In the genomic region with DNA sequence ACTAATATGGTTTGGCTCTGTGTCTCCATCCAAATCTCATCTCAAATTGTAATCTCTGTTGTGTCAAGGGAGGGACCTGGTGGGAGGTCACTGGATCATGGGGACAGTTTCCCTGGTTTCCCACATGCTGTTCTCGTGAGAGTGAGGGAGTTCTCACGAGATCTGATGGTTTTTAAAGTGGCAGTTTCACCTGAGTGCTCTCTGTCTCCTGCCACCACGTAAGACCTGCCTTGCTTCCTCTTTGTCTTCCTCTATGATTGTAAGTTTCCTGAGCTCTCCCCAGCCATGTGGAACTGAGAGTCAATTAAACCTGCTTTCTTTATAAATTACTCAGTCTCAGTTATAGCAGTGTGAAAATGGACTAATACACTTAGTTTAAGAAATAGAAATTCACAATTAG, we compare ENCODE assay signal across 1 cellular context.
TF ChIP-seq lines count a peak whose summit lies in the region.

No MANE protein-coding gene starts in this region.

TF ChIP-seq in GM12878, 131 proteins besides CTCF, POLR2A, EP300 and RAD21 (continued from another document):
- TF ChIP-seq, protein P1, sequence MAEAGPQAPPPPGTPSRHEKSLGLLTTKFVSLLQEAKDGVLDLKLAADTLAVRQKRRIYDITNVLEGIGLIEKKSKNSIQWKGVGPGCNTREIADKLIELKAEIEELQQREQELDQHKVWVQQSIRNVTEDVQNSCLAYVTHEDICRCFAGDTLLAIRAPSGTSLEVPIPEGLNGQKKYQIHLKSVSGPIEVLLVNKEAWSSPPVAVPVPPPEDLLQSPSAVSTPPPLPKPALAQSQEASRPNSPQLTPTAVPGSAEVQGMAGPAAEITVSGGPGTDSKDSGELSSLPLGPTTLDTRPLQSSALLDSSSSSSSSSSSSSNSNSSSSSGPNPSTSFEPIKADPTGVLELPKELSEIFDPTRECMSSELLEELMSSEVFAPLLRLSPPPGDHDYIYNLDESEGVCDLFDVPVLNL (IDR thresholded peaks at IDR 0.05; ENCODE audit: low read depth, low read length) = no peak
- TF ChIP-seq BRCA1 (IDR thresholded peaks at IDR 0.05; ENCODE audit: low read depth, low read length) (peak; percentile 74), IKZF2 (IDR thresholded peaks at IDR 0.05) (peak; percentile 84), TBL1XR1 (IDR thresholded peaks at IDR 0.05; ENCODE audit: low read depth, low read length) (no peak), PML (IDR thresholded peaks at IDR 0.05; ENCODE audit: low read length) (no peak), SMAD5 (IDR thresholded peaks at IDR 0.05; ENCODE audit: low read depth) (no peak), NFXL1 (IDR thresholded peaks at IDR 0.05; ENCODE audit: borderline replicate concordance) (no peak), SUPT20H (IDR thresholded peaks at IDR 0.05; ENCODE audit: borderline replicate concordance, control insufficient read depth, low read depth, low read length) (no peak), POLR2AphosphoS2 (IDR thresholded peaks at IDR 0.05; ENCODE audit: low read depth, low read length) (no peak), HCFC1 (IDR thresholded peaks at IDR 0.05; ENCODE audit: low read length) (no peak), CBX3 (IDR thresholded peaks at IDR 0.05; ENCODE audit: borderline replicate concordance, low read depth) (no peak), MEF2B (IDR thresholded peaks at IDR 0.05; ENCODE audit: partially characterized antibody, poor library complexity, severe bottlenecking) (peak; percentile 43), GATAD2B (conservative IDR thresholded peaks at IDR 0.05; ENCODE audit: low read depth) (no peak), PAX5 (IDR thresholded peaks at IDR 0.05; ENCODE audit: borderline replicate concordance, low read depth, low read length) (peak; percentile 80; the same call in 1 of the 2 replicates), FOXM1 (IDR thresholded peaks at IDR 0.05; ENCODE audit: low read depth, low read length) (no peak; the same call in 1 of the 2 replicates), EGR1 (IDR thresholded peaks at IDR 0.05; ENCODE audit: borderline replicate concordance in 1 of 2, low read depth in 2 of 2, low read length in 2 of 2) (no peak), RFX5 (IDR thresholded peaks at IDR 0.05; ENCODE audit: low read depth, low read length) (no peak), MYC (IDR thresholded peaks at IDR 0.05; ENCODE audit: insufficient read depth, insufficient read length, insufficient replicate concordance, low read length, severe bottlenecking) (no peak), ZSCAN29 (IDR thresholded peaks at IDR 0.05) (no peak)
- TF ChIP-seq, protein P2, sequence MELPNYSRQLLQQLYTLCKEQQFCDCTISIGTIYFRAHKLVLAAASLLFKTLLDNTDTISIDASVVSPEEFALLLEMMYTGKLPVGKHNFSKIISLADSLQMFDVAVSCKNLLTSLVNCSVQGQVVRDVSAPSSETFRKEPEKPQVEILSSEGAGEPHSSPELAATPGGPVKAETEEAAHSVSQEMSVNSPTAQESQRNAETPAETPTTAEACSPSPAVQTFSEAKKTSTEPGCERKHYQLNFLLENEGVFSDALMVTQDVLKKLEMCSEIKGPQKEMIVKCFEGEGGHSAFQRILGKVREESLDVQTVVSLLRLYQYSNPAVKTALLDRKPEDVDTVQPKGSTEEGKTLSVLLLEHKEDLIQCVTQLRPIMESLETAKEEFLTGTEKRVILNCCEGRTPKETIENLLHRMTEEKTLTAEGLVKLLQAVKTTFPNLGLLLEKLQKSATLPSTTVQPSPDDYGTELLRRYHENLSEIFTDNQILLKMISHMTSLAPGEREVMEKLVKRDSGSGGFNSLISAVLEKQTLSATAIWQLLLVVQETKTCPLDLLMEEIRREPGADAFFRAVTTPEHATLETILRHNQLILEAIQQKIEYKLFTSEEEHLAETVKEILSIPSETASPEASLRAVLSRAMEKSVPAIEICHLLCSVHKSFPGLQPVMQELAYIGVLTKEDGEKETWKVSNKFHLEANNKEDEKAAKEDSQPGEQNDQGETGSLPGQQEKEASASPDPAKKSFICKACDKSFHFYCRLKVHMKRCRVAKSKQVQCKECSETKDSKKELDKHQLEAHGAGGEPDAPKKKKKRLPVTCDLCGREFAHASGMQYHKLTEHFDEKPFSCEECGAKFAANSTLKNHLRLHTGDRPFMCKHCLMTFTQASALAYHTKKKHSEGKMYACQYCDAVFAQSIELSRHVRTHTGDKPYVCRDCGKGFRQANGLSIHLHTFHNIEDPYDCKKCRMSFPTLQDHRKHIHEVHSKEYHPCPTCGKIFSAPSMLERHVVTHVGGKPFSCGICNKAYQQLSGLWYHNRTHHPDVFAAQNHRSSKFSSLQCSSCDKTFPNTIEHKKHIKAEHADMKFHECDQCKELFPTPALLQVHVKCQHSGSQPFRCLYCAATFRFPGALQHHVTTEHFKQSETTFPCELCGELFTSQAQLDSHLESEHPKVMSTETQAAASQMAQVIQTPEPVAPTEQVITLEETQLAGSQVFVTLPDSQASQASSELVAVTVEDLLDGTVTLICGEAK (IDR thresholded peaks at IDR 0.05; ENCODE audit: borderline replicate concordance) = no peak
- TF ChIP-seq, protein P3, sequence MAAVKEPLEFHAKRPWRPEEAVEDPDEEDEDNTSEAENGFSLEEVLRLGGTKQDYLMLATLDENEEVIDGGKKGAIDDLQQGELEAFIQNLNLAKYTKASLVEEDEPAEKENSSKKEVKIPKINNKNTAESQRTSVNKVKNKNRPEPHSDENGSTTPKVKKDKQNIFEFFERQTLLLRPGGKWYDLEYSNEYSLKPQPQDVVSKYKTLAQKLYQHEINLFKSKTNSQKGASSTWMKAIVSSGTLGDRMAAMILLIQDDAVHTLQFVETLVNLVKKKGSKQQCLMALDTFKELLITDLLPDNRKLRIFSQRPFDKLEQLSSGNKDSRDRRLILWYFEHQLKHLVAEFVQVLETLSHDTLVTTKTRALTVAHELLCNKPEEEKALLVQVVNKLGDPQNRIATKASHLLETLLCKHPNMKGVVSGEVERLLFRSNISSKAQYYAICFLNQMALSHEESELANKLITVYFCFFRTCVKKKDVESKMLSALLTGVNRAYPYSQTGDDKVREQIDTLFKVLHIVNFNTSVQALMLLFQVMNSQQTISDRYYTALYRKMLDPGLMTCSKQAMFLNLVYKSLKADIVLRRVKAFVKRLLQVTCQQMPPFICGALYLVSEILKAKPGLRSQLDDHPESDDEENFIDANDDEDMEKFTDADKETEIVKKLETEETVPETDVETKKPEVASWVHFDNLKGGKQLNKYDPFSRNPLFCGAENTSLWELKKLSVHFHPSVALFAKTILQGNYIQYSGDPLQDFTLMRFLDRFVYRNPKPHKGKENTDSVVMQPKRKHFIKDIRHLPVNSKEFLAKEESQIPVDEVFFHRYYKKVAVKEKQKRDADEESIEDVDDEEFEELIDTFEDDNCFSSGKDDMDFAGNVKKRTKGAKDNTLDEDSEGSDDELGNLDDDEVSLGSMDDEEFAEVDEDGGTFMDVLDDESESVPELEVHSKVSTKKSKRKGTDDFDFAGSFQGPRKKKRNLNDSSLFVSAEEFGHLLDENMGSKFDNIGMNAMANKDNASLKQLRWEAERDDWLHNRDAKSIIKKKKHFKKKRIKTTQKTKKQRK (IDR thresholded peaks at IDR 0.05; ENCODE audit: low read depth, low read length) = no peak
- TF ChIP-seq, protein P4, sequence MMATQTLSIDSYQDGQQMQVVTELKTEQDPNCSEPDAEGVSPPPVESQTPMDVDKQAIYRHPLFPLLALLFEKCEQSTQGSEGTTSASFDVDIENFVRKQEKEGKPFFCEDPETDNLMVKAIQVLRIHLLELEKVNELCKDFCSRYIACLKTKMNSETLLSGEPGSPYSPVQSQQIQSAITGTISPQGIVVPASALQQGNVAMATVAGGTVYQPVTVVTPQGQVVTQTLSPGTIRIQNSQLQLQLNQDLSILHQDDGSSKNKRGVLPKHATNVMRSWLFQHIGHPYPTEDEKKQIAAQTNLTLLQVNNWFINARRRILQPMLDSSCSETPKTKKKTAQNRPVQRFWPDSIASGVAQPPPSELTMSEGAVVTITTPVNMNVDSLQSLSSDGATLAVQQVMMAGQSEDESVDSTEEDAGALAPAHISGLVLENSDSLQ (IDR thresholded peaks at IDR 0.05) = peak; percentile 33; the same call in 1 of the 2 replicates
- TF ChIP-seq, protein P5, sequence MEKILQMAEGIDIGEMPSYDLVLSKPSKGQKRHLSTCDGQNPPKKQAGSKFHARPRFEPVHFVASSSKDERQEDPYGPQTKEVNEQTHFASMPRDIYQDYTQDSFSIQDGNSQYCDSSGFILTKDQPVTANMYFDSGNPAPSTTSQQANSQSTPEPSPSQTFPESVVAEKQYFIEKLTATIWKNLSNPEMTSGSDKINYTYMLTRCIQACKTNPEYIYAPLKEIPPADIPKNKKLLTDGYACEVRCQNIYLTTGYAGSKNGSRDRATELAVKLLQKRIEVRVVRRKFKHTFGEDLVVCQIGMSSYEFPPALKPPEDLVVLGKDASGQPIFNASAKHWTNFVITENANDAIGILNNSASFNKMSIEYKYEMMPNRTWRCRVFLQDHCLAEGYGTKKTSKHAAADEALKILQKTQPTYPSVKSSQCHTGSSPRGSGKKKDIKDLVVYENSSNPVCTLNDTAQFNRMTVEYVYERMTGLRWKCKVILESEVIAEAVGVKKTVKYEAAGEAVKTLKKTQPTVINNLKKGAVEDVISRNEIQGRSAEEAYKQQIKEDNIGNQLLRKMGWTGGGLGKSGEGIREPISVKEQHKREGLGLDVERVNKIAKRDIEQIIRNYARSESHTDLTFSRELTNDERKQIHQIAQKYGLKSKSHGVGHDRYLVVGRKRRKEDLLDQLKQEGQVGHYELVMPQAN (conservative IDR thresholded peaks at IDR 0.05) = no peak
- TF ChIP-seq, protein P6, sequence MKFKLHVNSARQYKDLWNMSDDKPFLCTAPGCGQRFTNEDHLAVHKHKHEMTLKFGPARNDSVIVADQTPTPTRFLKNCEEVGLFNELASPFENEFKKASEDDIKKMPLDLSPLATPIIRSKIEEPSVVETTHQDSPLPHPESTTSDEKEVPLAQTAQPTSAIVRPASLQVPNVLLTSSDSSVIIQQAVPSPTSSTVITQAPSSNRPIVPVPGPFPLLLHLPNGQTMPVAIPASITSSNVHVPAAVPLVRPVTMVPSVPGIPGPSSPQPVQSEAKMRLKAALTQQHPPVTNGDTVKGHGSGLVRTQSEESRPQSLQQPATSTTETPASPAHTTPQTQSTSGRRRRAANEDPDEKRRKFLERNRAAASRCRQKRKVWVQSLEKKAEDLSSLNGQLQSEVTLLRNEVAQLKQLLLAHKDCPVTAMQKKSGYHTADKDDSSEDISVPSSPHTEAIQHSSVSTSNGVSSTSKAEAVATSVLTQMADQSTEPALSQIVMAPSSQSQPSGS (IDR thresholded peaks at IDR 0.05; ENCODE audit: low read length) = 0 out of 2 replicates have a peak, but pooled peaks have one; percentile 39
